ENCODE assay signal across 8 cellular contexts in genomic region chr1:228212966-228213844, GRCh38. TPM values are rescaled to one million over a fixed set of nuclear protein-coding genes. Genes with fewer than 3 reads are reported as not detected.
DNase-seq lines count a peak whose midpoint lies in the region; ATAC-seq and TF ChIP-seq lines count a peak whose summit lies in the region.

No MANE protein-coding gene starts in this region.

- peak overlapping the region; percentile 61 for H3K27ac Mint-ChIP-seq in chondrocyte (ENCODE audit: unreplicated experiment)

- peak overlapping the region; percentile 81 for H3K4me3 Mint-ChIP-seq in chondrocyte (ENCODE audit: unreplicated experiment)

- no peaks in the 10 kb centered on the region for H3K4me1 Mint-ChIP-seq in chondrocyte (ENCODE audit: low read depth)

- ATAC-seq in GM18868 (IDR thresholded peaks at IDR 0.05; ENCODE audit: unreplicated experiment) (peak; percentile 97), HG03139 (IDR thresholded peaks at IDR 0.05; ENCODE audit: unreplicated experiment) (peak; percentile 86), left colon (peak; percentile 98)

- DNase-seq in ACHN, result peak; percentile 90
- DNase-seq in NCI-H345 (lab: John Stamatoyannopoulos, UW), result peak; percentile 82
- DNase-seq in activated CD4-positive, CD25-positive, alpha-beta regulatory T cell treated with anti-CD3 and anti-CD28 coated beads, Interleukin-2, amount 50 U/mL, for 72 hours, result peak; percentile 83
- no peak for DNase-seq in chondrocyte (ENCODE audit: low spot score)
- peak; percentile 83 to 94 for DNase-seq in left colon
- peak; percentile 89 for DNase-seq in stimulated activated CD4-positive, alpha-beta T cell treated with anti-CD3 and anti-CD28 coated beads, Interleukin-1b, Interleukin-23, amount 100 ng/mL, for 48 hours

- intact Hi-C loops in left colon (cut with DNase I, micrococcal nuclease), result no loop called here

- H3K36me3 Mint-ChIP-seq in chondrocyte (ENCODE audit: low read depth), result no peaks in the 10 kb centered on the region

- in situ Hi-C loops in ACHN (cut with HindIII; ENCODE audit: low pct_ligation_motif_present, low pct_unique_long_range_greater_than_20kb, low sequenced_read_pairs), result no loop called here

- no peaks in the 10 kb centered on the region for H3K9me3 Mint-ChIP-seq in chondrocyte (ENCODE audit: low read depth)

- peak; percentile 76 for TF ChIP-seq CTCF in chondrocyte (IDR thresholded peaks at IDR 0.05)

- no peaks in the 10 kb centered on the region for H3K27me3 Mint-ChIP-seq in chondrocyte (ENCODE audit: low read depth)

RNA-seq across cellular contexts. Expression of gene OBSCN, which starts 5.4 kb away (rescaled TPM):
- total RNA-seq in chondrocyte (6.3 to 11.4 TPM (median 10.2 TPM) in 3 replicates), left colon (1 to 10 TPM; 5.3 to 8.0 TPM)

RNA-seq across cellular contexts. Expression of gene IBA57, which starts 47.6 kb away (rescaled TPM):
- 5.2 to 7.7 TPM (median 5.9 TPM) in 3 replicates for total RNA-seq in chondrocyte
- total RNA-seq in left colon, result 1 to 10 TPM; 9.3 to 9.4 TPM
